ENCODE assay signal across 9 cellular contexts in the genomic region with DNA sequence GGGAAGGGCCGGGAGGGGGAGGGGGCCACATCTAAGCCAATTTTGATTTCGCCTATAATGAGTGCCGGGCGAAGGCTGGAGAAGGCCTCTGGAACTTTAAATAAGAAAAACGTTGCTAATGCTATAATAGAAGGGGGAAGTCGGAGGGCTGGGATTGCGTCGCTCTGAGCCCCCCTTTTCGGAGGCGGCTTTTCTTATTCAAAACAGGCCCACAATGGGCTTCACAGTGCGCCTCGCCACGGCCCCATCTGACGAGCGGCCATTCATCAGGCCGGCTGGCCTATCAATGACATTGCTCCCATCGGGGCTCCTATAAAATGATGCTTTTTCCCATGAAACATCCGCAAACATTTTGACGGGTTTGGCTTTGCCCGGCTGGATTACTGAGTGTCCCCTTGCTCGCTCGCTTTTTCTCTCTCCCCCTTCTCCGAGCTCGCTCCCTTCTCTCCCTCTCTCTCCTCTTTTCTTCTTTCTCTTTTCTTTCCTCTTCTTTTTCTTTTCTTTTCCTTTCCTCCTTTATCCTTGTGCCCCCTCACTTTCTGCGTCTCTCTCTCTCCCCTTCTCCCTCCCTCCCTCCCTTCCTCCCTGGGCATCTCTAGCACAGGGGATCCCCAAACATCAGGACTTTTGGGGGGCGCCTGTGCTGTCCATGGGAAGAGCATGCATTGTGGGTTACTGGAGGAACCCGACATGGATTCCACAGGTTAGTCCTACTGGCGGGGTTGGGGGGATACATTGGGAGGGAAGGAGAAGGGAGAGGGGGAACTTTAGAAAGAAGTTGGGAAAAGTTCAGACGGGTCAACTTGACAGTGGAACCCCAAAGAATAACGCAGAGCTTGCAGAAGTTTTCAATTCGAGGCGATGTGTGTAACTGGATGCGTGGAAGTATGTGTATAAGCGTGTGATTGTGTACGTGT. TPM values are rescaled to one million over a fixed set of nuclear protein-coding genes. Genes with fewer than 3 reads are reported as not detected.
DNase-seq lines count a peak whose midpoint lies in the region; ATAC-seq lines count a peak whose summit lies in the region.
"Had no signal": no experiment of that assay in that cellular context is flagged by ENCODE, and none has a peak within 500 bp of the region (broad histone marks: within the 10 kb centered on the region; RNA-seq: fewer than 3 reads in every experiment).

RFX4 (plus strand) TSS at position 344 of the 917 bp plus-strand sequence; CDS start at position 661, 317 bp downstream.

- peaks cover 74% of the 10 kb centered on the region for H3K27me3 Mint-ChIP-seq in activated CD4-positive, alpha-beta T cell treated with anti-CD3 and anti-CD28 coated beads for 36 hours
- H3K27me3 Mint-ChIP-seq in activated T-helper 17 cell treated with anti-CD3 and anti-CD28 coated beads, Interleukin-2, amount 50 U/mL, for 72 hours, result peaks cover 59% of the 10 kb centered on the region
- peaks cover 100% of the 10 kb centered on the region for H3K27me3 Mint-ChIP-seq in stimulated activated naive CD8-positive, alpha-beta T cell treated with anti-CD3 and anti-CD28 coated beads, Interleukin-15, amount 100 ng/mL, for 72 hours

- no peaks in the 10 kb centered on the region for H3K36me3 ChIP-seq in iPS-20b (ENCODE audit: insufficient read depth, low read depth, low read length)

- intact Hi-C loops in activated CD4-positive, alpha-beta T cell treated with anti-CD3 and anti-CD28 coated beads for 36 hours (cut with DNase I, micrococcal nuclease), result loop anchor here (5.0 to 10.0 kb wide), 2 partner anchors 334 to 342 kb away; no protein-coding TSS in a partner anchor

- no peaks in the 10 kb centered on the region for H3K36me3 Mint-ChIP-seq in activated CD4-positive, alpha-beta T cell treated with anti-CD3 and anti-CD28 coated beads for 36 hours (ENCODE audit: low read depth)
- H3K36me3 Mint-ChIP-seq in activated T-helper 17 cell treated with anti-CD3 and anti-CD28 coated beads, Interleukin-2, amount 50 U/mL, for 72 hours (ENCODE audit: low read depth), result no peaks in the 10 kb centered on the region

- peak within 1 kb of the TSS; percentile 82 for H3K4me3 ChIP-seq in iPS-20b (ENCODE audit: low read length)

- H3K27ac Mint-ChIP-seq in activated CD4-positive, alpha-beta T cell treated with anti-CD3 and anti-CD28 coated beads for 36 hours, result no peak within 1 kb of the TSS
- H3K27ac Mint-ChIP-seq in activated T-helper 17 cell treated with anti-CD3 and anti-CD28 coated beads, Interleukin-2, amount 50 U/mL, for 72 hours, result no peak within 1 kb of the TSS
- H3K27ac Mint-ChIP-seq in stimulated activated naive CD8-positive, alpha-beta T cell treated with anti-CD3 and anti-CD28 coated beads, Interleukin-15, amount 100 ng/mL, for 72 hours, result no peak within 1 kb of the TSS

- CTCF ChIA-PET in activated CD4-positive, alpha-beta T cell treated with anti-CD3 and anti-CD28 coated beads for 36 hours (lab: Charles Lee), result interaction anchor here (0.6 to 0.7 kb wide), 3 partner anchors 196 to 437 kb away, joined by 3 read pairs; no protein-coding TSS in a partner anchor

- H3K27ac ChIP-seq in iPS-20b (ENCODE audit: low read length), result no peak within 1 kb of the TSS

- DNase-seq in activated CD4-positive, alpha-beta T cell treated with anti-CD3 and anti-CD28 coated beads for 36 hours, result peak; percentile 5
- no peak for DNase-seq in activated CD4-positive, alpha-beta T cell treated with anti-CD3 and anti-CD28 coated beads for 1 hour
- no peak for DNase-seq in stimulated activated naive CD8-positive, alpha-beta T cell treated with anti-CD3 and anti-CD28 coated beads, Interleukin-15, amount 100 ng/mL, for 72 hours
- DNase-seq: stimulated activated naive CD4-positive, alpha-beta T cell treated with Interleukin-2 at 50 U/mL for 16 hours had no signal

- peak within 1 kb of the TSS; percentile 62 for H3K4me3 Mint-ChIP-seq in activated CD4-positive, alpha-beta T cell treated with anti-CD3 and anti-CD28 coated beads for 36 hours
- peak within 1 kb of the TSS; percentile 66 for H3K4me3 Mint-ChIP-seq in activated T-helper 17 cell treated with anti-CD3 and anti-CD28 coated beads, Interleukin-2, amount 50 U/mL, for 72 hours
- H3K4me3 Mint-ChIP-seq in stimulated activated naive CD8-positive, alpha-beta T cell treated with anti-CD3 and anti-CD28 coated beads, Interleukin-15, amount 100 ng/mL, for 72 hours, result peak within 1 kb of the TSS; percentile 63 to 83

- POLR2A ChIA-PET in activated CD4-positive, alpha-beta T cell treated with anti-CD3 and anti-CD28 coated beads for 36 hours (lab: Charles Lee), result no interaction called here

- peaks cover 94% of the 10 kb centered on the region for H3K27me3 ChIP-seq in iPS-20b (ENCODE audit: insufficient read depth, low read length)

- ATAC-seq in activated CD4-positive, alpha-beta T cell treated with anti-CD3 and anti-CD28 coated beads for 36 hours, result no peak
- ATAC-seq in activated T-helper 17 cell treated with anti-CD3 and anti-CD28 coated beads, Interleukin-2, amount 50 U/mL, for 72 hours (replicated peaks), result no peak
- ATAC-seq in stimulated activated naive CD8-positive, alpha-beta T cell treated with anti-CD3 and anti-CD28 coated beads, Interleukin-15, amount 100 ng/mL, for 72 hours, result no peak
- ATAC-seq in HG03521 (IDR thresholded peaks at IDR 0.05; ENCODE audit: unreplicated experiment) (no peak), HG03457 (IDR thresholded peaks at IDR 0.05; ENCODE audit: unreplicated experiment) (no peak), GM18517 (IDR thresholded peaks at IDR 0.05; ENCODE audit: unreplicated experiment) (no peak)

- H3K4me1 ChIP-seq in iPS-20b (ENCODE audit: insufficient read depth, low read length), result peaks cover 19% of the 10 kb centered on the region; the same call in 1 of the 2 replicates

- H3K9me3 Mint-ChIP-seq in activated CD4-positive, alpha-beta T cell treated with anti-CD3 and anti-CD28 coated beads for 36 hours (ENCODE audit: low read depth), result no peaks in the 10 kb centered on the region
- H3K9me3 Mint-ChIP-seq in activated T-helper 17 cell treated with anti-CD3 and anti-CD28 coated beads, Interleukin-2, amount 50 U/mL, for 72 hours, result no peaks in the 10 kb centered on the region
- H3K9me3 Mint-ChIP-seq in stimulated activated naive CD8-positive, alpha-beta T cell treated with anti-CD3 and anti-CD28 coated beads, Interleukin-15, amount 100 ng/mL, for 72 hours, result no peaks in the 10 kb centered on the region

- peaks cover 31% of the 10 kb centered on the region for H3K4me1 Mint-ChIP-seq in activated CD4-positive, alpha-beta T cell treated with anti-CD3 and anti-CD28 coated beads for 36 hours
- peaks cover 10% of the 10 kb centered on the region for H3K4me1 Mint-ChIP-seq in activated T-helper 17 cell treated with anti-CD3 and anti-CD28 coated beads, Interleukin-2, amount 50 U/mL, for 72 hours
- H3K4me1 Mint-ChIP-seq in stimulated activated naive CD8-positive, alpha-beta T cell treated with anti-CD3 and anti-CD28 coated beads, Interleukin-15, amount 100 ng/mL, for 72 hours, result peaks cover 71% of the 10 kb centered on the region

- H3K9me3 ChIP-seq in iPS-20b (ENCODE audit: insufficient read depth, low read depth, low read length), result peaks cover 5% of the 10 kb centered on the region; the same call in 1 of the 2 replicates

- peak within 1 kb of the TSS; percentile 40; the same call in 1 of the 2 replicates for H3K9ac ChIP-seq in iPS-20b (ENCODE audit: low read depth, low read length)

RNA-seq across cellular contexts. Expression of gene RFX4, which starts in this region (rescaled TPM):
- not detected for total RNA-seq in activated CD4-positive, alpha-beta T cell treated with anti-CD3 and anti-CD28 coated beads for 36 hours
- total RNA-seq in activated T-helper 17 cell treated with anti-CD3 and anti-CD28 coated beads, Interleukin-2, amount 50 U/mL, for 72 hours, result not detected

Comparison
In these comparisons a context has a peak if more than half of its experiments do, and no peak if none do; other contexts are left out.
1. Peak in DNase-seq in activated CD4-positive, alpha-beta T cell treated with anti-CD3 and anti-CD28 coated beads for 36 hours; RNA of the gene not detected or under 1 TPM.